ENCODE assay signal across 1 cellular context in genomic region chr14:48937796-48938195, GRCh38.
TF ChIP-seq lines count a peak whose summit lies in the region.

No MANE protein-coding gene starts in this region.

TF ChIP-seq in SK-N-SH treated with all-trans-retinoic acid at 6 μM for 48 hours, 23 proteins besides CTCF, POLR2A, EP300 and RAD21 (continued from another document):
- no peak for TF ChIP-seq CSDC2 (CRISPR knock-in tag; IDR thresholded peaks at IDR 0.05)
- TF ChIP-seq PPARA (CRISPR knock-in tag; IDR thresholded peaks at IDR 0.05; ENCODE audit: borderline replicate concordance): no peak
- TF ChIP-seq ARNTL (CRISPR knock-in tag; IDR thresholded peaks at IDR 0.05; ENCODE audit: borderline replicate concordance, low read depth): no peak
- TF ChIP-seq ZNF70 (CRISPR knock-in tag; IDR thresholded peaks at IDR 0.05): no peak
- TF ChIP-seq TOX (CRISPR knock-in tag; IDR thresholded peaks at IDR 0.05; ENCODE audit: borderline replicate concordance): no peak
- TF ChIP-seq ZC3H10 (CRISPR knock-in tag; IDR thresholded peaks at IDR 0.05): no peak
- no peak for TF ChIP-seq ZNF565 (CRISPR knock-in tag; conservative IDR thresholded peaks at IDR 0.05; ENCODE audit: low read depth)
- no peak for TF ChIP-seq GLIS3 (CRISPR knock-in tag; IDR thresholded peaks at IDR 0.05)
- TF ChIP-seq TCF4 (CRISPR knock-in tag; IDR thresholded peaks at IDR 0.05; ENCODE audit: borderline replicate concordance): no peak
- TF ChIP-seq OSR1 (CRISPR knock-in tag; IDR thresholded peaks at IDR 0.05): no peak
- TF ChIP-seq CSRNP3 (CRISPR knock-in tag; IDR thresholded peaks at IDR 0.05): no peak
